ENCODE assay signal across 21 cellular contexts in genomic region chr17:21013983-21014382, GRCh38.
"Had no signal": no experiment of that assay in that cellular context is flagged by ENCODE, and none has a peak within 500 bp of the region (broad histone marks: within the 10 kb centered on the region; RNA-seq: fewer than 3 reads in every experiment).

No MANE protein-coding gene starts in this region.

- H3K9me3 Mint-ChIP-seq: activated CD4-positive, alpha-beta T cell treated with anti-CD3 and anti-CD28 coated beads, Interleukin-2, amount 10 ng/mL, durations not matched to agents 7 days and 5 days; activated naive CD8-positive, alpha-beta T cell treated with anti-CD3 and anti-CD28 coated beads for 36 hours; activated T-helper 1 cell treated with anti-CD3 and anti-CD28 coated beads, Interleukin-12 subunit alpha, Interleukin-12 subunit beta, Interleukin-2, Interleukin-4 antibody, amounts not matched to agents 30 ng/mL and 10 ng/mL and 1 ng/mL, durations not matched to agents 14 hours and 24 hours and 36 hours; natural killer cell treated with Interleukin-12 subunit alpha and Interleukin-12 subunit beta and Interleukin-15 and Interleukin-18, amount 100 ng/mL, for 72 hours had no signal

- ATAC-seq: gastrocnemius medialis; natural killer cell treated with Interleukin-12 subunit alpha and Interleukin-12 subunit beta and Interleukin-15 and Interleukin-18, amount 100 ng/mL, for 72 hours; SK-N-SH treated with all-trans-retinoic acid at 6 μM for 48 hours; stimulated activated naive CD8-positive, alpha-beta T cell treated with anti-CD3 and anti-CD28 coated beads, Interleukin-15, Interleukin-2, amounts not matched to agents 100 U/mL and 50 U/mL, for 24 hours had no signal

- DNase-seq: activated CD4-positive, alpha-beta T cell treated with anti-CD3 and anti-CD28 coated beads, Interleukin-2, amount 10 ng/mL, durations not matched to agents 7 days and 5 days; activated CD4-positive, CD25-positive, alpha-beta regulatory T cell treated with anti-CD3 and anti-CD28 coated beads, Interleukin-2, amount 50 U/mL, for 72 hours; activated CD8-positive, alpha-beta memory T cell treated with anti-CD3 and anti-CD28 coated beads, Interleukin-2, amount 50 U/mL, for 48 hours; activated gamma-delta T cell treated with Interleukin-2 at 50 U/mL for 16 hours; activated naive CD8-positive, alpha-beta T cell treated with anti-CD3 and anti-CD28 coated beads for 36 hours; amygdala; caudate nucleus; effector memory CD4-positive, alpha-beta T cell; esophagus squamous epithelium; gastrocnemius medialis; hypothalamus; left ventricle myocardium inferior; retina; stimulated activated CD4-positive, alpha-beta T cell treated with anti-CD3 and anti-CD28 coated beads, Interleukin-4, amount 100 ng/mL, for 1 hour; stimulated activated naive CD8-positive, alpha-beta T cell treated with anti-CD3 and anti-CD28 coated beads, Interleukin-15, Interleukin-2, amounts not matched to agents 100 U/mL and 50 U/mL, for 24 hours had no signal

- H3K27me3 Mint-ChIP-seq: activated CD4-positive, alpha-beta T cell treated with anti-CD3 and anti-CD28 coated beads, Interleukin-2, amount 10 ng/mL, durations not matched to agents 7 days and 5 days; activated naive CD8-positive, alpha-beta T cell treated with anti-CD3 and anti-CD28 coated beads for 36 hours; natural killer cell treated with Interleukin-12 subunit alpha and Interleukin-12 subunit beta and Interleukin-15 and Interleukin-18, amount 100 ng/mL, for 72 hours; progenitor cell of endocrine pancreas had no signal

- H3K4me1 Mint-ChIP-seq: activated CD4-positive, alpha-beta T cell treated with anti-CD3 and anti-CD28 coated beads, Interleukin-2, amount 10 ng/mL, durations not matched to agents 7 days and 5 days had no signal

- H3K4me3 Mint-ChIP-seq: activated CD4-positive, alpha-beta T cell treated with anti-CD3 and anti-CD28 coated beads, Interleukin-2, amount 10 ng/mL, durations not matched to agents 7 days and 5 days; activated naive CD8-positive, alpha-beta T cell treated with anti-CD3 and anti-CD28 coated beads for 36 hours; activated T-helper 1 cell treated with anti-CD3 and anti-CD28 coated beads, Interleukin-12 subunit alpha, Interleukin-12 subunit beta, Interleukin-2, Interleukin-4 antibody, amounts not matched to agents 30 ng/mL and 10 ng/mL and 1 ng/mL, durations not matched to agents 14 hours and 24 hours and 36 hours; natural killer cell treated with Interleukin-12 subunit alpha and Interleukin-12 subunit beta and Interleukin-15 and Interleukin-18, amount 100 ng/mL, for 72 hours had no signal

- H3K27ac Mint-ChIP-seq: activated CD4-positive, alpha-beta T cell treated with anti-CD3 and anti-CD28 coated beads, Interleukin-2, amount 10 ng/mL, durations not matched to agents 7 days and 5 days; activated T-helper 1 cell treated with anti-CD3 and anti-CD28 coated beads, Interleukin-12 subunit alpha, Interleukin-12 subunit beta, Interleukin-2, Interleukin-4 antibody, amounts not matched to agents 30 ng/mL and 10 ng/mL and 1 ng/mL, durations not matched to agents 14 hours and 24 hours and 36 hours had no signal

- H3K27ac ChIP-seq: tibial artery, VCaP had no signal
